ENCODE assay signal across 27 cellular contexts in the genomic region with DNA sequence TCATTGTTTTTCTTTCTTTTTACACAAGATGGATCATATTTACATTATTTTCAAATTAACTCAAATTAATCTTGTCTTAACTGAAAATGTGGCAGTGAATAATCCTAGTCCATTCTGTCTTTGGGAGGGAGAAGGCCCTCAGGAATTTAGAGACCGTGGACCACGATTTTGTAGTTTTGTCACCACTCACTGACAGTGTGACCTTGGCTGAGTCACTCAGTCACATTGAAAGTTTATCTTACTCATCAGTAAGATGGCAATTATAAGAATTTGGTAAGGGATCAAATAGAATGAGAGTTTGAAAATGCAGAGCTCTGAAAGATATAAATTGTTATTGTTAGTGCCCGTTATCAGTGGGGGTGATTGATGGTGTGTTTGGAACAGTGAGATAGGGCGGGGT. TPM values are rescaled to one million over a fixed set of nuclear protein-coding genes. Genes with fewer than 3 reads are reported as not detected.
A peak's percentile ranks its signal among the peaks of the same experiment; 100 is the strongest.
DNase-seq lines count a peak whose midpoint lies in the region; ATAC-seq lines count a peak whose summit lies in the region.
"Had no signal": no experiment of that assay in that cellular context is flagged by ENCODE, and none has a peak within 500 bp of the region (broad histone marks: within the 10 kb centered on the region; RNA-seq: fewer than 3 reads in every experiment).

No MANE protein-coding gene starts in this region.

- no peak overlapping the region for H3K4me3 ChIP-seq in GM23248
- H3K4me3 ChIP-seq: A549; BLaER1 treated with 17β-estradiol and CSF1 and Interleukin-3, amounts not matched to agents 10 nM and 100 nM; GM12878; K562 had no signal

- H3K27ac ChIP-seq in GM23248, result no peak overlapping the region
- H3K27ac ChIP-seq: A549 had no signal

- H3K4me2 ChIP-seq in GM23248 (ENCODE audit: unreplicated experiment), result no peak overlapping the region
- H3K4me2 ChIP-seq: A549, SK-N-SH had no signal

- ATAC-seq in activated T-helper 17 cell treated with anti-CD3 and anti-CD28 coated beads, Interleukin-2, amount 50 U/mL, for 72 hours (replicated peaks), result peak; percentile 84
- ATAC-seq in HG02588 (IDR thresholded peaks at IDR 0.05; ENCODE audit: unreplicated experiment) (no peak), GM21786 (IDR thresholded peaks at IDR 0.05; ENCODE audit: unreplicated experiment) (no peak)
- ATAC-seq: A549, GM12878, HCT116, K562 had no signal

- POLR2A ChIA-PET in activated CD4-positive, alpha-beta memory T cell treated with anti-CD3 and anti-CD28 coated beads for 36 hours (lab: Charles Lee), result no interaction called here
- POLR2A ChIA-PET in activated CD4-positive, alpha-beta memory T cell treated with anti-CD3 and anti-CD28 coated beads, Interleukin-2, amount 10 ng/mL, durations not matched to agents 7 days and 5 days (lab: Charles Lee), result no interaction called here

- no peaks in the 10 kb centered on the region for H3K79me2 ChIP-seq in GM23248 (ENCODE audit: insufficient read depth)

- WGBS in GM23248 (ENCODE audit: low coverage in 1 of 2, low lambda C conversion rate in 2 of 2, missing lambda C conversion rate in 2 of 2), 2 experiments, result 62 to 72% methylated on average over 4 of the region's 4 CpGs

- no peaks in the 10 kb centered on the region for H4K20me1 ChIP-seq in GM23248 (ENCODE audit: insufficient read depth)
- H4K20me1 ChIP-seq: BLaER1 treated with 17β-estradiol and CSF1 and Interleukin-3, amounts not matched to agents 10 nM and 100 nM had no signal

- H3F3A ChIP-seq in GM23248 (ENCODE audit: insufficient read depth), result no peaks in the 10 kb centered on the region

- intact Hi-C loops in activated CD4-positive, alpha-beta memory T cell treated with anti-CD3 and anti-CD28 coated beads for 36 hours (cut with micrococcal nuclease), result no loop called here

- CTCF ChIA-PET in activated CD4-positive, alpha-beta memory T cell treated with anti-CD3 and anti-CD28 coated beads for 36 hours (lab: Charles Lee), result interaction anchor here (1.0 to 10.3 kb wide), 3 partner anchors 15 to 28 kb away, joined by 3 to 263 read pairs (median 3); a partner anchor contains a TSS
- CTCF ChIA-PET in activated CD4-positive, alpha-beta memory T cell treated with anti-CD3 and anti-CD28 coated beads, Interleukin-2, amount 10 ng/mL, durations not matched to agents 7 days and 5 days (lab: Charles Lee), result interaction anchor here (0.6 to 9.2 kb wide), 2 partner anchors 24 to 29 kb away, joined by 3 to 105 read pairs; no protein-coding TSS in a partner anchor

- H3K9me3 Mint-ChIP-seq in activated CD4-positive, alpha-beta memory T cell treated with anti-CD3 and anti-CD28 coated beads for 36 hours, result no peaks in the 10 kb centered on the region
- H3K9me3 Mint-ChIP-seq in activated CD4-positive, alpha-beta memory T cell treated with anti-CD3 and anti-CD28 coated beads, Interleukin-2, amount 10 ng/mL, durations not matched to agents 7 days and 5 days, result no peaks in the 10 kb centered on the region
- H3K9me3 Mint-ChIP-seq in activated T-helper 17 cell treated with anti-CD3 and anti-CD28 coated beads, Interleukin-2, amount 50 U/mL, for 72 hours, result no peaks in the 10 kb centered on the region
- H3K9me3 Mint-ChIP-seq: CD4-positive, alpha-beta memory T cell had no signal

- no peak overlapping the region for H3K9ac ChIP-seq in GM23248
- H3K9ac ChIP-seq: SK-N-SH had no signal

- no peaks in the 10 kb centered on the region for H3K9me2 ChIP-seq in GM23248 (ENCODE audit: insufficient read depth)
- H3K9me2 ChIP-seq: SK-N-SH had no signal

- no peak overlapping the region for H3K4me3 Mint-ChIP-seq in activated CD4-positive, alpha-beta memory T cell treated with anti-CD3 and anti-CD28 coated beads for 36 hours
- H3K4me3 Mint-ChIP-seq in activated CD4-positive, alpha-beta memory T cell treated with anti-CD3 and anti-CD28 coated beads, Interleukin-2, amount 10 ng/mL, durations not matched to agents 7 days and 5 days, result no peak overlapping the region
- peak overlapping the region; percentile 39 for H3K4me3 Mint-ChIP-seq in activated T-helper 17 cell treated with anti-CD3 and anti-CD28 coated beads, Interleukin-2, amount 50 U/mL, for 72 hours
- H3K4me3 Mint-ChIP-seq: CD4-positive, alpha-beta memory T cell had no signal

- H3K4me1 ChIP-seq in GM23248 (ENCODE audit: insufficient read depth), result no peaks in the 10 kb centered on the region
- H3K4me1 ChIP-seq: A549 had no signal

- DNase-seq in activated CD4-positive, alpha-beta memory T cell treated with anti-CD3 and anti-CD28 coated beads for 36 hours, result no peak
- no peak for DNase-seq in activated CD4-positive, alpha-beta memory T cell treated with anti-CD3 and anti-CD28 coated beads, Interleukin-2, amount 10 ng/mL, durations not matched to agents 7 days and 5 days
- DNase-seq in A172 (ENCODE audit: low spot score), result peak; percentile 1
- DNase-seq in GM23248, result peak; percentile 8
- DNase-seq in nucleus accumbens (lab: John Stamatoyannopoulos, UW), result no peak
- DNase-seq: AML-193; CD4-positive, alpha-beta memory T cell; COR-L47; DMS53; GDM1; Kasumi-1; MV-4-11; NCI-H1105; NCI-H2029; NCI-H446; NCI-H524 treated with DMSO at 0.1 percent for 48 hours; NCI-H774; SIG-M5; SK-N-SH had no signal

- H3K27me3 ChIP-seq in GM23248 (replicated peaks; ENCODE audit: insufficient read depth), result no peaks in the 10 kb centered on the region
- H3K27me3 ChIP-seq: BLaER1 treated with 17β-estradiol and CSF1 and Interleukin-3, amounts not matched to agents 10 nM and 100 nM had no signal

- no peaks in the 10 kb centered on the region for H3K27me3 Mint-ChIP-seq in activated CD4-positive, alpha-beta memory T cell treated with anti-CD3 and anti-CD28 coated beads for 36 hours
- H3K27me3 Mint-ChIP-seq in activated CD4-positive, alpha-beta memory T cell treated with anti-CD3 and anti-CD28 coated beads, Interleukin-2, amount 10 ng/mL, durations not matched to agents 7 days and 5 days, result no peaks in the 10 kb centered on the region
- no peaks in the 10 kb centered on the region for H3K27me3 Mint-ChIP-seq in activated T-helper 17 cell treated with anti-CD3 and anti-CD28 coated beads, Interleukin-2, amount 50 U/mL, for 72 hours
- H3K27me3 Mint-ChIP-seq: CD4-positive, alpha-beta memory T cell had no signal

- H3K36me3 ChIP-seq in GM23248 (ENCODE audit: low read depth), result peaks cover 50% of the 10 kb centered on the region

- H3K36me3 Mint-ChIP-seq in activated CD4-positive, alpha-beta memory T cell treated with anti-CD3 and anti-CD28 coated beads for 36 hours, result peaks cover 43% of the 10 kb centered on the region
- peaks cover 75% of the 10 kb centered on the region for H3K36me3 Mint-ChIP-seq in activated CD4-positive, alpha-beta memory T cell treated with anti-CD3 and anti-CD28 coated beads, Interleukin-2, amount 10 ng/mL, durations not matched to agents 7 days and 5 days (ENCODE audit: low read depth)
- peaks cover 97% of the 10 kb centered on the region for H3K36me3 Mint-ChIP-seq in activated T-helper 17 cell treated with anti-CD3 and anti-CD28 coated beads, Interleukin-2, amount 50 U/mL, for 72 hours (ENCODE audit: low read depth)

- in situ Hi-C loops in GM23248 (cut with MboI), result no loop called here

- H3K27ac Mint-ChIP-seq in activated CD4-positive, alpha-beta memory T cell treated with anti-CD3 and anti-CD28 coated beads for 36 hours, result peak overlapping the region; percentile 24
- H3K27ac Mint-ChIP-seq in activated CD4-positive, alpha-beta memory T cell treated with anti-CD3 and anti-CD28 coated beads, Interleukin-2, amount 10 ng/mL, durations not matched to agents 7 days and 5 days, result no peak overlapping the region
- H3K27ac Mint-ChIP-seq in activated T-helper 17 cell treated with anti-CD3 and anti-CD28 coated beads, Interleukin-2, amount 50 U/mL, for 72 hours, result peak overlapping the region; percentile 81

- H3K4me1 Mint-ChIP-seq in activated CD4-positive, alpha-beta memory T cell treated with anti-CD3 and anti-CD28 coated beads for 36 hours (ENCODE audit: low read depth), result peaks cover 18% of the 10 kb centered on the region
- peaks cover 29% of the 10 kb centered on the region for H3K4me1 Mint-ChIP-seq in activated CD4-positive, alpha-beta memory T cell treated with anti-CD3 and anti-CD28 coated beads, Interleukin-2, amount 10 ng/mL, durations not matched to agents 7 days and 5 days
- H3K4me1 Mint-ChIP-seq in activated T-helper 17 cell treated with anti-CD3 and anti-CD28 coated beads, Interleukin-2, amount 50 U/mL, for 72 hours, result peaks cover 14% of the 10 kb centered on the region

- no peak overlapping the region for H2AFZ ChIP-seq in GM23248

- no peaks in the 10 kb centered on the region for H3K9me3 ChIP-seq in GM23248 (ENCODE audit: low read depth)
- H3K9me3 ChIP-seq: A549; BLaER1 treated with 17β-estradiol and CSF1 and Interleukin-3, amounts not matched to agents 10 nM and 100 nM; SK-N-SH had no signal

RNA-seq across cellular contexts. Expression of a gene that starts 16.4 kb away (rescaled TPM):
- total RNA-seq in activated CD4-positive, alpha-beta memory T cell treated with anti-CD3 and anti-CD28 coated beads for 36 hours, result 10 to 100 TPM; 16.7 to 17.1 TPM
- total RNA-seq in activated CD4-positive, alpha-beta memory T cell treated with anti-CD3 and anti-CD28 coated beads, Interleukin-2, amount 10 ng/mL, durations not matched to agents 7 days and 5 days, result 10 to 100 TPM; 19.6 to 20.4 TPM
- 3.9 and 4.5 TPM in 2 replicates for total RNA-seq in A172 (2014; rRNA removed; shearing (Covaris generic))
- total RNA-seq in GM23248 (2014; rRNA removed; shearing (Covaris generic)), result 8.2 and 11.0 TPM in 2 replicates
- polyA plus RNA-seq in GM23248 (2016; fragmentation: Nextera tagmentation; extraction: Ambion mirVana), result 10.5 and 11.6 TPM in 2 replicates
- total RNA-seq in activated T-helper 17 cell treated with anti-CD3 and anti-CD28 coated beads, Interleukin-2, amount 50 U/mL, for 72 hours, result 10 to 100 TPM; 14.3 to 15.1 TPM

RNA-seq across cellular contexts. Expression of a gene that starts 17.3 kb away (rescaled TPM):
- under 1 TPM; 0.94 to 0.97 TPM for total RNA-seq in activated CD4-positive, alpha-beta memory T cell treated with anti-CD3 and anti-CD28 coated beads for 36 hours
- total RNA-seq in activated CD4-positive, alpha-beta memory T cell treated with anti-CD3 and anti-CD28 coated beads, Interleukin-2, amount 10 ng/mL, durations not matched to agents 7 days and 5 days, result 10 to 100 TPM; 11.4 to 12.2 TPM
- 0.10 and 0.12 TPM in 2 replicates for total RNA-seq in A172 (2014; rRNA removed; shearing (Covaris generic))
- not detected in 2 replicates for total RNA-seq in GM23248 (2014; rRNA removed; shearing (Covaris generic))
- polyA plus RNA-seq in GM23248 (2016; fragmentation: Nextera tagmentation; extraction: Ambion mirVana), result 0.24 TPM in 1 of 2 replicates, not detected in the other
- 1 to 10 TPM; 6.4 to 7.3 TPM for total RNA-seq in activated T-helper 17 cell treated with anti-CD3 and anti-CD28 coated beads, Interleukin-2, amount 50 U/mL, for 72 hours
- polyA plus RNA-seq: A549 had no signal

RNA-seq across cellular contexts. Expression of a gene that starts 33.2 kb away (rescaled TPM):
- total RNA-seq in activated CD4-positive, alpha-beta memory T cell treated with anti-CD3 and anti-CD28 coated beads for 36 hours, result 10 to 100 TPM; 29.4 to 32.2 TPM
- total RNA-seq in activated CD4-positive, alpha-beta memory T cell treated with anti-CD3 and anti-CD28 coated beads, Interleukin-2, amount 10 ng/mL, durations not matched to agents 7 days and 5 days, result 10 to 100 TPM; 38.4 to 42.9 TPM
- total RNA-seq in A172 (2014; rRNA removed; shearing (Covaris generic)), result 18.0 and 20.1 TPM in 2 replicates
- 36.6 and 40.1 TPM in 2 replicates for total RNA-seq in GM23248 (2014; rRNA removed; shearing (Covaris generic))
- polyA plus RNA-seq in GM23248 (2016; fragmentation: Nextera tagmentation; extraction: Ambion mirVana), result 28.0 and 30.2 TPM in 2 replicates
- total RNA-seq in activated T-helper 17 cell treated with anti-CD3 and anti-CD28 coated beads, Interleukin-2, amount 50 U/mL, for 72 hours, result 10 to 100 TPM; 30.0 to 32.9 TPM

Comparison
In these comparisons a context has a peak if more than half of its experiments do, and no peak if none do; other contexts are left out.
1. DNase-seq: peak in A172 (single experiment) and GM23248 (single experiment); none in activated CD4-positive, alpha-beta memory T cell treated with anti-CD3 and anti-CD28 coated beads for 36 hours (single experiment), activated CD4-positive, alpha-beta memory T cell treated with anti-CD3 and anti-CD28 coated beads, Interleukin-2, amount 10 ng/mL, durations not matched to agents 7 days and 5 days (single experiment) and nucleus accumbens (0 of 56).